In the genomic region with DNA sequence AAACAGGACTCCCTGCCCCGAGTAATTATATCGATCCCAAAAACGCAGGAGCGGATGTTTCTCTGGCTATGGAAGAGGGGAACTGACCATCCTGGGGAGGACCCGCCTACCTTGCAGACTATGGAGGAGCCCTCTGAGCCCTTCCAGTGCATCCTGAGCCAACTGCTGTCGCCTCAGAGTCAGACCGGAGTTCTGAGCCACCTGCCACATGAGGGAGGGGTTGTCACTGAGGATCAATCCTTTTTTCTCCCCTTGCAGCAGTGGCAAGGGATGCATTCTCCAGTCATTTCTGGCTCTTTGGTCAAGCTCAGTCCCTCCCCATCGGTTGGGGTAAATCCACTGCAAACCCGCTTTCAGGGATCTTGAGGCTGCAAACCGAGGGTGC, we compare ENCODE assay signal across 8 cellular contexts. TPM values are rescaled to one million over a fixed set of nuclear protein-coding genes. Genes with fewer than 3 reads are reported as not detected.
DNase-seq lines count a peak whose midpoint lies in the region; ATAC-seq and TF ChIP-seq lines count a peak whose summit lies in the region.

No MANE protein-coding gene starts in this region.

- TF ChIP-seq CTCF in LNCaP clone FGC (IDR thresholded peaks at IDR 0.05; ENCODE audit: control insufficient read depth, extremely low read depth, insufficient read depth) = no peak
- no peak for TF ChIP-seq CTCF in brain (conservative IDR thresholded peaks at IDR 0.05)

- peak overlapping the region; percentile 31 for H3K9ac ChIP-seq in muscle layer of colon (ENCODE audit: low read length)

- peak overlapping the region; percentile 90 for H3K4me3 ChIP-seq in LNCaP clone FGC (ENCODE audit: low read depth, low read length)
- H3K4me3 ChIP-seq in muscle layer of colon (ENCODE audit: low read depth in 1 of 2, low read length in 2 of 2) = peak overlapping the region; percentile 70 to 72

- no peaks in the 10 kb centered on the region for H3K9me3 Mint-ChIP-seq in brain

- peak overlapping the region; percentile 20 for H3K27ac ChIP-seq in muscle layer of colon (ENCODE audit: low read depth, low read length)

- H3K27ac Mint-ChIP-seq in brain = peak overlapping the region; percentile 89 to 98 (median 96)

- peak; percentile 17 for DNase-seq in EL
- no peak for DNase-seq in LNCaP clone FGC (ENCODE audit: low read depth)
- no peak for DNase-seq in stimulated activated CD4-positive, alpha-beta T cell treated with anti-CD3 and anti-CD28 coated beads, Interleukin-4, amount 100 ng/mL, for 4 hours
- DNase-seq in NCI-H446 treated with DMSO at 0.1 percent for 48 hours (lab: John Stamatoyannopoulos, UW) = no peak
- no peak for DNase-seq in COR-L47 (lab: John Stamatoyannopoulos, UW)

- peaks cover under 1% of the 10 kb centered on the region for H3K27me3 Mint-ChIP-seq in brain

- H3K4me1 ChIP-seq in muscle layer of colon (ENCODE audit: insufficient read depth, low read length) = peaks cover 19% of the 10 kb centered on the region

- H3K36me3 Mint-ChIP-seq in brain = peaks cover 20% of the 10 kb centered on the region

- H3K4me3 Mint-ChIP-seq in brain = peak overlapping the region; percentile 96 to 99 (median 98)

- no peaks in the 10 kb centered on the region for H3K27me3 ChIP-seq in muscle layer of colon (ENCODE audit: control insufficient read depth in 1 of 2, insufficient read depth in 2 of 2, low read length in 2 of 2)

- ATAC-seq in HG02642 (IDR thresholded peaks at IDR 0.05; ENCODE audit: poor library complexity, unreplicated experiment) = no peak

- H3K9me3 ChIP-seq in muscle layer of colon (ENCODE audit: low read length) = no peaks in the 10 kb centered on the region

- H3K36me3 ChIP-seq in muscle layer of colon (ENCODE audit: insufficient read depth, low read length) = peaks cover 26% of the 10 kb centered on the region

- H3K4me1 Mint-ChIP-seq in brain = peaks cover 30% of the 10 kb centered on the region

RNA-seq across cellular contexts. Expression of a gene that starts 0.7 kb away (rescaled TPM):
- polyA plus RNA-seq in brain (ENCODE audit: insufficient read depth, low read depth, low replicate concordance) = 79.9 TPM

RNA-seq across cellular contexts. Expression of a gene that starts 6.6 kb away (rescaled TPM):
- 269 TPM for polyA plus RNA-seq in brain (ENCODE audit: insufficient read depth, low read depth, low replicate concordance)

RNA-seq across cellular contexts. Expression of a gene that starts 17.4 kb away (rescaled TPM):
- 39.7 TPM for polyA plus RNA-seq in brain (ENCODE audit: insufficient read depth, low read depth, low replicate concordance)

RNA-seq across cellular contexts. Expression of a gene that starts 23.9 kb away (rescaled TPM):
- polyA plus RNA-seq in brain (ENCODE audit: insufficient read depth, low read depth, low replicate concordance) = 214 TPM

RNA-seq across cellular contexts. Expression of a gene that starts 36.6 kb away (rescaled TPM):
- polyA plus RNA-seq in brain (ENCODE audit: insufficient read depth, low read depth, low replicate concordance) = 16.6 TPM
